ENCODE assay signal across 12 cellular contexts in genomic region chr16:67940436-67941089, GRCh38. TPM values are rescaled to one million over a fixed set of nuclear protein-coding genes. Genes with fewer than 3 reads are reported as not detected.
DNase-seq lines count a peak whose midpoint lies in the region; ATAC-seq and TF ChIP-seq lines count a peak whose summit lies in the region.
"Had no signal": no experiment of that assay in that cellular context is flagged by ENCODE, and none has a peak within 500 bp of the region (broad histone marks: within the 10 kb centered on the region; RNA-seq: fewer than 3 reads in every experiment).

No MANE protein-coding gene starts in this region.

- intact Hi-C loops in MCF 10A (cut with micrococcal nuclease): no loop called here

- BruUV-seq in MCF 10A (replicated peaks; lab: Mats Ljungman, UMichigan): no TSS peak

- H3K27me3 ChIP-seq in BLaER1 (no peaks in the 10 kb centered on the region), GM23338 (ENCODE audit: insufficient read depth) (no peaks in the 10 kb centered on the region)

- no peak for TF ChIP-seq CTCF in GM23338 (conservative IDR thresholded peaks at IDR 0.05; ENCODE audit: low read depth in 2 of 2)
- no peak for TF ChIP-seq CTCF in MCF 10A (IDR thresholded peaks at IDR 0.05; ENCODE audit: unreplicated experiment)

- H3K4me1 Mint-ChIP-seq in GM23338: peaks cover 12% of the 10 kb centered on the region
- peaks cover 34% of the 10 kb centered on the region for H3K4me1 Mint-ChIP-seq in activated naive CD8-positive, alpha-beta T cell treated with anti-CD3 and anti-CD28 coated beads, Interleukin-2, amount 50 U/mL, for 24 hours
- peaks cover 14% of the 10 kb centered on the region for H3K4me1 Mint-ChIP-seq in MCF 10A (ENCODE audit: insufficient read depth, unreplicated experiment)

- no peaks in the 10 kb centered on the region for H3K9me3 ChIP-seq in BLaER1

- H3K36me3 ChIP-seq in BLaER1 (peaks cover 36% of the 10 kb centered on the region), GM23338 (ENCODE audit: insufficient read depth) (peaks cover 3% of the 10 kb centered on the region; the same call in 1 of the 2 replicates)

- DNase-seq in GM23338 (ENCODE audit: low spot score) (no peak), medulla oblongata (ENCODE audit: extremely low spot score) (no peak), MCF 10A (ENCODE audit: unreplicated experiment) (no peak)
- DNase-seq in activated naive CD8-positive, alpha-beta T cell treated with anti-CD3 and anti-CD28 coated beads, Interleukin-2, amount 50 U/mL, for 24 hours: no peak
- DNase-seq: NCI-H1105, NCI-H226, WERI-Rb-1 had no signal

- no peaks in the 10 kb centered on the region; the same call in 1 of the 2 replicates for H3K79me2 ChIP-seq in GM23338 (replicated peaks; ENCODE audit: insufficient read depth)

- peaks cover 49% of the 10 kb centered on the region for H3K4me1 ChIP-seq in BLaER1
- no peaks in the 10 kb centered on the region for H3K4me1 ChIP-seq in GM23338 (ENCODE audit: insufficient read depth)

- H2AFZ ChIP-seq in GM23338: no peak overlapping the region

- H3K27ac Mint-ChIP-seq in GM23338 (no peak overlapping the region), MCF 10A (ENCODE audit: low read depth, unreplicated experiment) (no peak overlapping the region)
- peak overlapping the region; percentile 78 for H3K27ac Mint-ChIP-seq in activated naive CD8-positive, alpha-beta T cell treated with anti-CD3 and anti-CD28 coated beads, Interleukin-2, amount 50 U/mL, for 24 hours

- no peaks in the 10 kb centered on the region for H3K9me2 ChIP-seq in GM23338 (ENCODE audit: insufficient read depth)

- peaks cover 14% of the 10 kb centered on the region for H3F3A ChIP-seq in GM23338 (replicated peaks; ENCODE audit: low read depth)

- POLR2A ChIA-PET in MCF 10A (lab: Yijun Ruan, JAX): interaction anchor here (1.2 to 2.8 kb wide), 3 partner anchors 19 to 21 kb away, joined by 3 to 11 read pairs (median 6); no protein-coding TSS in a partner anchor

- no peak overlapping the region for H3K4me3 ChIP-seq in BLaER1
- no peak overlapping the region for H3K4me3 ChIP-seq in GM23338
- H3K4me3 ChIP-seq: lung had no signal

- CTCF ChIA-PET in MCF 10A (lab: Yijun Ruan, JAX): interaction anchor here (0.6 to 2.3 kb wide), 7 partner anchors 9 to 124 kb away, joined by 3 to 6 read pairs (median 4); no protein-coding TSS in a partner anchor

- peaks cover 20% of the 10 kb centered on the region; the same call in 2 of the 3 replicates for H3K36me3 Mint-ChIP-seq in GM23338 (ENCODE audit: low read depth)
- peaks cover 17% of the 10 kb centered on the region for H3K36me3 Mint-ChIP-seq in activated naive CD8-positive, alpha-beta T cell treated with anti-CD3 and anti-CD28 coated beads, Interleukin-2, amount 50 U/mL, for 24 hours (ENCODE audit: low read depth)
- peaks cover 71% of the 10 kb centered on the region for H3K36me3 Mint-ChIP-seq in MCF 10A (ENCODE audit: insufficient read depth, unreplicated experiment)

- H3K27me3 Mint-ChIP-seq in GM23338 (ENCODE audit: insufficient read depth, low read depth, poor library complexity): peaks cover 22% of the 10 kb centered on the region
- H3K27me3 Mint-ChIP-seq in activated naive CD8-positive, alpha-beta T cell treated with anti-CD3 and anti-CD28 coated beads, Interleukin-2, amount 50 U/mL, for 24 hours: no peaks in the 10 kb centered on the region
- H3K27me3 Mint-ChIP-seq in MCF 10A (ENCODE audit: insufficient read depth, unreplicated experiment): no peaks in the 10 kb centered on the region

- peaks cover 1% of the 10 kb centered on the region; the same call in 1 of the 2 replicates for H4K20me1 ChIP-seq in BLaER1
- H4K20me1 ChIP-seq in GM23338 (replicated peaks; ENCODE audit: insufficient read depth): peaks cover 14% of the 10 kb centered on the region

- H3K4me2 ChIP-seq in BLaER1 (peak overlapping the region; percentile 56), GM23338 (no peak overlapping the region)

- H3K4me3 Mint-ChIP-seq in GM23338 (no peak overlapping the region), MCF 10A (ENCODE audit: unreplicated experiment) (no peak overlapping the region)
- H3K4me3 Mint-ChIP-seq in activated naive CD8-positive, alpha-beta T cell treated with anti-CD3 and anti-CD28 coated beads, Interleukin-2, amount 50 U/mL, for 24 hours: peak overlapping the region; percentile 29

- no peak overlapping the region; the same call in 1 of the 2 replicates for H3K9ac ChIP-seq in BLaER1

- no peak overlapping the region for H3K27ac ChIP-seq in BLaER1
- no peak overlapping the region for H3K27ac ChIP-seq in GM23338 (ENCODE audit: low read depth)
- H3K27ac ChIP-seq: WERI-Rb-1 had no signal

- ATAC-seq in GM23338: no peak
- ATAC-seq in activated naive CD8-positive, alpha-beta T cell treated with anti-CD3 and anti-CD28 coated beads, Interleukin-2, amount 50 U/mL, for 24 hours: no peak
- ATAC-seq in GM18502 (IDR thresholded peaks at IDR 0.05; ENCODE audit: poor library complexity, unreplicated experiment): no peak

- H3K9me3 Mint-ChIP-seq in GM23338 (0 out of 3 replicates have a peak, but pooled peaks cover 3% of the 10 kb centered on the region), MCF 10A (ENCODE audit: unreplicated experiment) (no peaks in the 10 kb centered on the region)
- no peaks in the 10 kb centered on the region for H3K9me3 Mint-ChIP-seq in activated naive CD8-positive, alpha-beta T cell treated with anti-CD3 and anti-CD28 coated beads, Interleukin-2, amount 50 U/mL, for 24 hours
- H3K9me3 Mint-ChIP-seq: CD14-positive monocyte had no signal

TF ChIP-seq in GM23338, 12 proteins besides CTCF, POLR2A, EP300 and RAD21:
- TF ChIP-seq POLR2AphosphoS5 (IDR thresholded peaks at IDR 0.05; ENCODE audit: low read depth) (peak; percentile 32; the same call in 1 of the 2 replicates), CREB1 (CRISPR knock-in tag; IDR thresholded peaks at IDR 0.05; ENCODE audit: low read depth) (no peak)

RNA-seq across cellular contexts. Expression of gene LCAT, which starts 3.4 kb away (rescaled TPM):
- 17.6 and 18.9 TPM in 2 replicates for total RNA-seq in GM23338 (2014; rRNA removed; shearing (Covaris generic))
- polyA plus RNA-seq in GM23338 (2016; fragmentation: Nextera tagmentation; extraction: Ambion mirVana): 12.4 and 13.7 TPM in 2 replicates
- 35.3 and 44.5 TPM in 2 replicates for total RNA-seq in MCF 10A (2022)

RNA-seq across cellular contexts. Expression of gene PSMB10, which starts 3.9 kb away (rescaled TPM):
- total RNA-seq in GM23338 (2014; rRNA removed; shearing (Covaris generic)): 27.5 and 35.0 TPM in 2 replicates
- 114 and 129 TPM in 2 replicates for polyA plus RNA-seq in GM23338 (2016; fragmentation: Nextera tagmentation; extraction: Ambion mirVana)
- 20.3 and 32.7 TPM in 2 replicates for total RNA-seq in MCF 10A (2022)

RNA-seq across cellular contexts. Expression of gene CTRL, which starts 8.9 kb away (rescaled TPM):
- total RNA-seq in GM23338 (2014; rRNA removed; shearing (Covaris generic)): 1.6 and 8.0 TPM in 2 replicates
- 12.8 and 13.0 TPM in 2 replicates for polyA plus RNA-seq in GM23338 (2016; fragmentation: Nextera tagmentation; extraction: Ambion mirVana)
- total RNA-seq in MCF 10A (2022): 0.52 and 1.6 TPM in 2 replicates

RNA-seq across cellular contexts. Expression of gene SLC12A4, which starts 27.9 kb away (rescaled TPM):
- total RNA-seq in GM23338 (2014; rRNA removed; shearing (Covaris generic)): 53.0 and 56.7 TPM in 2 replicates
- polyA plus RNA-seq in GM23338 (2016; fragmentation: Nextera tagmentation; extraction: Ambion mirVana): 17.6 and 19.9 TPM in 2 replicates
- 107 TPM in 2 replicates for total RNA-seq in MCF 10A (2022)

RNA-seq across cellular contexts. Expression of gene DPEP3, which starts 39.7 kb away (rescaled TPM):
- 7.9 and 18.4 TPM in 2 replicates for total RNA-seq in GM23338 (2014; rRNA removed; shearing (Covaris generic))
- 8.8 and 11.1 TPM in 2 replicates for polyA plus RNA-seq in GM23338 (2016; fragmentation: Nextera tagmentation; extraction: Ambion mirVana)
- not detected in 2 replicates for total RNA-seq in MCF 10A (2022)
- total RNA-seq: SK-MEL-5 had no signal
